ENCODE assay signal across 10 cellular contexts in genomic region chr1:241413386-241413785, GRCh38. TPM values are rescaled to one million over a fixed set of nuclear protein-coding genes. Genes with fewer than 3 reads are reported as not detected.
A peak's percentile ranks its signal among the peaks of the same experiment; 100 is the strongest.
DNase-seq lines count a peak whose midpoint lies in the region; ATAC-seq and TF ChIP-seq lines count a peak whose summit lies in the region.
"Had no signal": no experiment of that assay in that cellular context is flagged by ENCODE, and none has a peak within 500 bp of the region (broad histone marks: within the 10 kb centered on the region; RNA-seq: fewer than 3 reads in every experiment).

No MANE protein-coding gene starts in this region.

- no peak overlapping the region for H3K27ac Mint-ChIP-seq in activated T-helper 17 cell treated with anti-CD3 and anti-CD28 coated beads, Interleukin-2, amount 50 U/mL, for 72 hours
- H3K27ac Mint-ChIP-seq in neural progenitor cell = peak overlapping the region; percentile 76

- H3K4me1 ChIP-seq in neural progenitor cell (peaks cover 19% of the 10 kb centered on the region), upper lobe of right lung (no peaks in the 10 kb centered on the region)
- H3K4me1 ChIP-seq in effector memory CD4-positive, alpha-beta T cell (ENCODE audit: control insufficient read depth, insufficient read depth, low read length, poor library complexity, severe bottlenecking) = no peaks in the 10 kb centered on the region

- H3K27ac ChIP-seq in neural progenitor cell (no peak overlapping the region), upper lobe of right lung (no peak overlapping the region)
- no peak overlapping the region for H3K27ac ChIP-seq in effector memory CD4-positive, alpha-beta T cell (ENCODE audit: insufficient read depth, low read length, poor library complexity, severe bottlenecking)

- H3K9me3 Mint-ChIP-seq in activated T-helper 17 cell treated with anti-CD3 and anti-CD28 coated beads, Interleukin-2, amount 50 U/mL, for 72 hours = peaks cover 4% of the 10 kb centered on the region
- H3K9me3 Mint-ChIP-seq in neural progenitor cell = peaks cover 4% of the 10 kb centered on the region

- TF ChIP-seq CTCF in neural progenitor cell (IDR thresholded peaks at IDR 0.05) (no peak), upper lobe of right lung (IDR thresholded peaks at IDR 0.05) (no peak)

- H3K4me1 Mint-ChIP-seq in activated T-helper 17 cell treated with anti-CD3 and anti-CD28 coated beads, Interleukin-2, amount 50 U/mL, for 72 hours = no peaks in the 10 kb centered on the region
- H3K4me1 Mint-ChIP-seq in neural progenitor cell = peaks cover 34% of the 10 kb centered on the region

- H3K36me3 ChIP-seq in neural progenitor cell = no peaks in the 10 kb centered on the region
- no peaks in the 10 kb centered on the region for H3K36me3 ChIP-seq in effector memory CD4-positive, alpha-beta T cell (ENCODE audit: control insufficient read depth, insufficient read depth, low read length)
- no peaks in the 10 kb centered on the region for H3K36me3 ChIP-seq in upper lobe of right lung

- DNase-seq in neural progenitor cell (ENCODE audit: low spot score) = no peak
- no peak for DNase-seq in effector memory CD4-positive, alpha-beta T cell
- no peak for DNase-seq in nucleus accumbens (lab: John Stamatoyannopoulos, UW)
- DNase-seq in upper lobe of right lung = no peak
- DNase-seq: activated CD8-positive, alpha-beta memory T cell treated with anti-CD3 and anti-CD28 coated beads, Interleukin-2, amount 50 U/mL, for 4 hours; right cardiac atrium; SHP77 treated with DMSO at 0.1 percent for 48 hours had no signal

- no peaks in the 10 kb centered on the region for H3K79me2 ChIP-seq in neural progenitor cell (ENCODE audit: low read depth)

- intact Hi-C loops in upper lobe of right lung (cut with DNase I) = no loop called here

- H3K4me3 ChIP-seq in neural progenitor cell = no peak overlapping the region
- no peak overlapping the region for H3K4me3 ChIP-seq in effector memory CD4-positive, alpha-beta T cell (ENCODE audit: insufficient read depth, low read depth, low read length, poor library complexity, severe bottlenecking)
- H3K4me3 ChIP-seq in upper lobe of right lung = no peak overlapping the region

- H3K4me3 Mint-ChIP-seq in activated T-helper 17 cell treated with anti-CD3 and anti-CD28 coated beads, Interleukin-2, amount 50 U/mL, for 72 hours = no peak overlapping the region
- H3K4me3 Mint-ChIP-seq in neural progenitor cell = no peak overlapping the region

- H3F3A ChIP-seq in neural progenitor cell (ENCODE audit: low read depth) = peaks cover 9% of the 10 kb centered on the region

- no peak overlapping the region for H3K9ac ChIP-seq in neural progenitor cell

- H3K36me3 Mint-ChIP-seq in activated T-helper 17 cell treated with anti-CD3 and anti-CD28 coated beads, Interleukin-2, amount 50 U/mL, for 72 hours (ENCODE audit: low read depth) = no peaks in the 10 kb centered on the region
- peaks cover 2% of the 10 kb centered on the region for H3K36me3 Mint-ChIP-seq in neural progenitor cell

- peaks cover 18% of the 10 kb centered on the region for H3K27me3 Mint-ChIP-seq in activated T-helper 17 cell treated with anti-CD3 and anti-CD28 coated beads, Interleukin-2, amount 50 U/mL, for 72 hours
- peaks cover 5% of the 10 kb centered on the region for H3K27me3 Mint-ChIP-seq in neural progenitor cell (ENCODE audit: insufficient read depth, low read depth)

- H3K4me2 ChIP-seq in neural progenitor cell = no peak overlapping the region

- H3K9me3 ChIP-seq in neural progenitor cell (ENCODE audit: low read depth) (no peaks in the 10 kb centered on the region), upper lobe of right lung (no peaks in the 10 kb centered on the region)
- H3K9me3 ChIP-seq in effector memory CD4-positive, alpha-beta T cell (ENCODE audit: control insufficient read depth, low read length) = no peaks in the 10 kb centered on the region

- H4K20me1 ChIP-seq in neural progenitor cell (ENCODE audit: low read depth) = no peaks in the 10 kb centered on the region

- H3K27me3 ChIP-seq in neural progenitor cell = no peaks in the 10 kb centered on the region
- no peaks in the 10 kb centered on the region for H3K27me3 ChIP-seq in effector memory CD4-positive, alpha-beta T cell (replicated peaks; ENCODE audit: control insufficient read depth, insufficient read depth, low read length, poor library complexity, severe bottlenecking)
- H3K27me3 ChIP-seq in upper lobe of right lung = no peaks in the 10 kb centered on the region

- peak; percentile 70 for ATAC-seq in GM18517 (IDR thresholded peaks at IDR 0.05; ENCODE audit: unreplicated experiment)
- peak; percentile 46 for ATAC-seq in HG02870 (IDR thresholded peaks at IDR 0.05; ENCODE audit: unreplicated experiment)
- peak; percentile 78 for ATAC-seq in activated T-helper 17 cell treated with anti-CD3 and anti-CD28 coated beads, Interleukin-2, amount 50 U/mL, for 72 hours (replicated peaks)
- no peak for ATAC-seq in upper lobe of right lung
- ATAC-seq: right cardiac atrium had no signal

- H2AFZ ChIP-seq in neural progenitor cell (replicated peaks) = no peak overlapping the region

RNA-seq across cellular contexts. Expression of gene RGS7, which starts 56.4 kb away (rescaled TPM):
- not detected for total RNA-seq in activated T-helper 17 cell treated with anti-CD3 and anti-CD28 coated beads, Interleukin-2, amount 50 U/mL, for 72 hours
- total RNA-seq in neural progenitor cell (ENCODE audit: low replicate concordance) = 0.06 TPM in 1 of 2 replicates, not detected in the other
- total RNA-seq in upper lobe of right lung = not detected
- total RNA-seq: right cardiac atrium had no signal
